8 cellular contexts compared by ENCODE assay signal in genomic region chr7:30285531-30286284, GRCh38. TPM values are rescaled to one million over a fixed set of nuclear protein-coding genes. Genes with fewer than 3 reads are reported as not detected.
DNase-seq lines count a peak whose midpoint lies in the region; ATAC-seq and TF ChIP-seq lines count a peak whose summit lies in the region.

No MANE protein-coding gene starts in this region.

- peak; percentile 2 for ATAC-seq in effector memory CD8-positive, alpha-beta T cell (replicated peaks)
- ATAC-seq in mucosa of descending colon, result no peak
- ATAC-seq in stimulated activated effector memory CD8-positive, alpha-beta T cell treated with anti-CD3 and anti-CD28 coated beads, Interleukin-12 subunit alpha, Interleukin-12 subunit beta, amount 100 ng/mL, for 72 hours, result peak; percentile 29

- DNase-seq in GM10266 (ENCODE audit: extremely low spot score), result peak; percentile 39
- DNase-seq in NCI-H1105 treated with DMSO at 0.1 percent for 48 hours (lab: John Stamatoyannopoulos, UW), result peak; percentile 42
- peak; percentile 83 for DNase-seq in activated CD4-positive, alpha-beta memory T cell treated with anti-CD3 and anti-CD28 coated beads for 36 hours
- peak; percentile 44 to 58 (median 55) for DNase-seq in effector memory CD8-positive, alpha-beta T cell
- DNase-seq in mucosa of descending colon, result peak; percentile 58 to 70 (median 60)
- peak; percentile 44 to 85 for DNase-seq in stimulated activated effector memory CD8-positive, alpha-beta T cell treated with anti-CD3 and anti-CD28 coated beads, Interleukin-12 subunit alpha, Interleukin-12 subunit beta, amount 100 ng/mL, for 72 hours (ENCODE audit: low spot score in 2 of 2)
- DNase-seq in HuH-7.5 (ENCODE audit: low spot score), result no peak

- CTCF ChIA-PET in HEK293 (lab: Yijun Ruan, JAX), result interaction anchor here (0.6 kb wide), 1 partner anchor 9 kb away, joined by 8 read pairs; no protein-coding TSS in a partner anchor
- CTCF ChIA-PET in activated CD4-positive, alpha-beta memory T cell treated with anti-CD3 and anti-CD28 coated beads for 36 hours (lab: Charles Lee), result interaction anchor here (0.8 to 1.9 kb wide), 2 partner anchors 10 to 37 kb away, joined by 3 to 10 read pairs; no protein-coding TSS in a partner anchor

- no peak for TF ChIP-seq CTCF in GM10266 (IDR thresholded peaks at IDR 0.05; ENCODE audit: control insufficient read depth, insufficient read depth, low read depth, missing control alignments)
- no peak for TF ChIP-seq CTCF in HEK293 (tag by site-specific recombination; IDR thresholded peaks at IDR 0.05)
- no peak for TF ChIP-seq CTCF in mucosa of descending colon (IDR thresholded peaks at IDR 0.05)

- H3K27ac Mint-ChIP-seq in activated CD4-positive, alpha-beta memory T cell treated with anti-CD3 and anti-CD28 coated beads for 36 hours, result peak overlapping the region; percentile 97
- peak overlapping the region; percentile 95 to 97 for H3K27ac Mint-ChIP-seq in effector memory CD8-positive, alpha-beta T cell
- peak overlapping the region; percentile 98 for H3K27ac Mint-ChIP-seq in stimulated activated effector memory CD8-positive, alpha-beta T cell treated with anti-CD3 and anti-CD28 coated beads, Interleukin-12 subunit alpha, Interleukin-12 subunit beta, amount 100 ng/mL, for 72 hours

- no peaks in the 10 kb centered on the region for H3K9me3 Mint-ChIP-seq in activated CD4-positive, alpha-beta memory T cell treated with anti-CD3 and anti-CD28 coated beads for 36 hours
- peaks cover 0 to 2% of the 10 kb centered on the region in 2 donors for H3K9me3 Mint-ChIP-seq in effector memory CD8-positive, alpha-beta T cell
- H3K9me3 Mint-ChIP-seq in stimulated activated effector memory CD8-positive, alpha-beta T cell treated with anti-CD3 and anti-CD28 coated beads, Interleukin-12 subunit alpha, Interleukin-12 subunit beta, amount 100 ng/mL, for 72 hours, result no peaks in the 10 kb centered on the region

- peaks cover 53% of the 10 kb centered on the region for H3K4me1 Mint-ChIP-seq in activated CD4-positive, alpha-beta memory T cell treated with anti-CD3 and anti-CD28 coated beads for 36 hours (ENCODE audit: low read depth)
- peaks cover 43 to 56% of the 10 kb centered on the region in 2 donors for H3K4me1 Mint-ChIP-seq in effector memory CD8-positive, alpha-beta T cell (ENCODE audit: low read depth in 2 of 2)
- peaks cover 60% of the 10 kb centered on the region for H3K4me1 Mint-ChIP-seq in stimulated activated effector memory CD8-positive, alpha-beta T cell treated with anti-CD3 and anti-CD28 coated beads, Interleukin-12 subunit alpha, Interleukin-12 subunit beta, amount 100 ng/mL, for 72 hours

- peak overlapping the region; percentile 94 for H3K4me3 Mint-ChIP-seq in activated CD4-positive, alpha-beta memory T cell treated with anti-CD3 and anti-CD28 coated beads for 36 hours
- peak overlapping the region; percentile 93 to 99 for H3K4me3 Mint-ChIP-seq in effector memory CD8-positive, alpha-beta T cell
- peak overlapping the region; percentile 94 for H3K4me3 Mint-ChIP-seq in stimulated activated effector memory CD8-positive, alpha-beta T cell treated with anti-CD3 and anti-CD28 coated beads, Interleukin-12 subunit alpha, Interleukin-12 subunit beta, amount 100 ng/mL, for 72 hours

- H3K27ac ChIP-seq in HEK293 (ENCODE audit: extremely low read depth, low read depth, low read length), result peak overlapping the region; percentile 99

- peaks cover 6% of the 10 kb centered on the region for H3K36me3 Mint-ChIP-seq in activated CD4-positive, alpha-beta memory T cell treated with anti-CD3 and anti-CD28 coated beads for 36 hours
- peaks cover 33% of the 10 kb centered on the region for H3K36me3 Mint-ChIP-seq in effector memory CD8-positive, alpha-beta T cell (ENCODE audit: insufficient read depth)
- H3K36me3 Mint-ChIP-seq in stimulated activated effector memory CD8-positive, alpha-beta T cell treated with anti-CD3 and anti-CD28 coated beads, Interleukin-12 subunit alpha, Interleukin-12 subunit beta, amount 100 ng/mL, for 72 hours, result peaks cover 17% of the 10 kb centered on the region

- POLR2A ChIA-PET in HEK293 (lab: Yijun Ruan, JAX), result interaction anchor here (1.6 kb wide), 1 partner anchor 62 kb away, joined by 3 read pairs; no protein-coding TSS in a partner anchor
- POLR2A ChIA-PET in activated CD4-positive, alpha-beta memory T cell treated with anti-CD3 and anti-CD28 coated beads for 36 hours (lab: Charles Lee), result interaction anchor here (0.8 to 1.1 kb wide), 2 partner anchors 37 to 64 kb away, joined by 4 to 7 read pairs; no protein-coding TSS in a partner anchor

- H3K4me1 ChIP-seq in HEK293 (ENCODE audit: control insufficient read depth, insufficient read depth, low read length), result peaks cover 9% of the 10 kb centered on the region
- peaks cover 37% of the 10 kb centered on the region for H3K4me1 ChIP-seq in mucosa of descending colon (ENCODE audit: low read depth)

- H3K36me3 ChIP-seq in HEK293 (ENCODE audit: control insufficient read depth in 2 of 2, insufficient read depth in 1 of 2, low read length in 2 of 2), result no peaks in the 10 kb centered on the region
- H3K36me3 ChIP-seq in mucosa of descending colon (ENCODE audit: low read depth), result peaks cover 6% of the 10 kb centered on the region

- peak overlapping the region; percentile 75 for H3K4me3 ChIP-seq in HEK293 (ENCODE audit: low read depth, low read length)
- H3K4me3 ChIP-seq in mucosa of descending colon, result peak overlapping the region; percentile 74

- intact Hi-C loops in activated CD4-positive, alpha-beta memory T cell treated with anti-CD3 and anti-CD28 coated beads for 36 hours (cut with micrococcal nuclease), result loop anchor here (1.0 to 2.0 kb wide), 3 partner anchors 45 to 219 kb away; partner anchors contain the start of gene GGCT
- intact Hi-C loops in mucosa of descending colon (cut with DNase I, micrococcal nuclease), result no loop called here

- H3K9me3 ChIP-seq in HEK293 (ENCODE audit: control insufficient read depth, insufficient read depth, low read depth, low read length) (no peaks in the 10 kb centered on the region), mucosa of descending colon (no peaks in the 10 kb centered on the region)

- no peaks in the 10 kb centered on the region for H3K27me3 Mint-ChIP-seq in activated CD4-positive, alpha-beta memory T cell treated with anti-CD3 and anti-CD28 coated beads for 36 hours
- no peaks in the 10 kb centered on the region for H3K27me3 Mint-ChIP-seq in effector memory CD8-positive, alpha-beta T cell

TF ChIP-seq in HEK293, 187 proteins besides CTCF, POLR2A, EP300 and RAD21:
- TF ChIP-seq ZEB2 (tag by site-specific recombination; IDR thresholded peaks at IDR 0.05) (0 out of 2 replicates have a peak, but pooled peaks have one; percentile 32), ZNF23 (tag by site-specific recombination; IDR thresholded peaks at IDR 0.05; ENCODE audit: borderline replicate concordance) (no peak), ZNF561 (tag by site-specific recombination; IDR thresholded peaks at IDR 0.05; ENCODE audit: borderline replicate concordance) (no peak), ZFP37 (tag by site-specific recombination; IDR thresholded peaks at IDR 0.05) (no peak), PRDM10 (tag by site-specific recombination; IDR thresholded peaks at IDR 0.05) (no peak), ZBTB7A (tag by site-specific recombination; IDR thresholded peaks at IDR 0.05; ENCODE audit: low read depth) (no peak), ZBTB20 (tag by site-specific recombination; IDR thresholded peaks at IDR 0.05) (0 out of 2 replicates have a peak, but pooled peaks have one; percentile 16), TRIM28 (IDR thresholded peaks at IDR 0.05; ENCODE audit: borderline replicate concordance, low read length) (no peak), ZNF335 (tag by site-specific recombination; conservative IDR thresholded peaks at IDR 0.05) (peak; percentile 28; the same call in 1 of the 2 replicates), ZNF623 (tag by site-specific recombination; IDR thresholded peaks at IDR 0.05) (no peak)
- TF ChIP-seq, protein P1, sequence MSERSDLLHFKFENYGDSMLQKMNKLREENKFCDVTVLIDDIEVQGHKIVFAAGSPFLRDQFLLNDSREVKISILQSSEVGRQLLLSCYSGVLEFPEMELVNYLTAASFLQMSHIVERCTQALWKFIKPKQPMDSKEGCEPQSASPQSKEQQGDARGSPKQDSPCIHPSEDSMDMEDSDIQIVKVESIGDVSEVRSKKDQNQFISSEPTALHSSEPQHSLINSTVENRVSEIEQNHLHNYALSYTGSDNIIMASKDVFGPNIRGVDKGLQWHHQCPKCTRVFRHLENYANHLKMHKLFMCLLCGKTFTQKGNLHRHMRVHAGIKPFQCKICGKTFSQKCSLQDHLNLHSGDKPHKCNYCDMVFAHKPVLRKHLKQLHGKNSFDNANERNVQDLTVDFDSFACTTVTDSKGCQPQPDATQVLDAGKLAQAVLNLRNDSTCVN (tag by site-specific recombination; optimal IDR thresholded peaks at IDR 0.05), result peak; percentile 62

RNA-seq across cellular contexts. Expression of gene ZNRF2, which starts 1.3 kb away (rescaled TPM):
- 10 to 100 TPM in 1 of 2 experiments, 1 to 10 TPM in 1; 9.6 to 10.5 TPM for total RNA-seq in activated CD4-positive, alpha-beta memory T cell treated with anti-CD3 and anti-CD28 coated beads for 36 hours
- total RNA-seq in mucosa of descending colon, result 10 to 100 TPM; 34.0 to 53.3 (median 40.5) TPM
